ENCODE assay signal across 20 cellular contexts in the genomic region with DNA sequence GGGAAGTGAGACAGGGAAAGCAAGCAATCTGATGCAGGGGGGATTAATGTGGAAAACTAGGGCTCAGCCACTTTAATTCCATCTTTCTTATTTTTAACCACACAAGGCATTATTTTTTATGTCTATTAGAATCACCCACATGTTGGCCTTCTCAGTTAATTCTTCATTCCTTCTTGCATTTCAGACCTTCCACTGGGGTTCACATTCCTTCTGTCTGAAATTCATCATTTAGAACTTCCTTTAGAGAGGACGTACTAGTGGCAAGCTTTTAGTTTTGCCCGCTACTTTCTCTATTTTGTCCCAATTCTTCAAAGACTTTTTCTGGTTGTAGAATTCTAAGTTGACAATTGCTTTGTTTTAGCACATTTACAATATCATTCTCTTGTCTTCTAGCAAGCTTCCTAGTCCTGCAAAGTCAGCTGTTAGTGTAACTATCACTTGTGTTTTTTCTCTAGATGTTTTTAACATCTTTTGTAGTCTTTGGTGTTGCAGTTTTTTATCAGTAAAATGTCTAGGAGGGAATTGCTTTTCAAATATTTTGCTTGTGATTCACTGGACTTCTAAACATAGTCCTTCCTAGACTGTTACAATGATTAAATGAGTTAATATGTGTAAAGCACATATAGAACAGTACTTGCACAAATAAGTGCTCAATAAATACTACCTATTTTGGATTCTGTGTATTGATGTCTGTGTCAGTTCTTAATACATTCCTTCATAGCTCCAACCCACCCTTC. TPM values are rescaled to one million over a fixed set of nuclear protein-coding genes. Genes with fewer than 3 reads are reported as not detected.
DNase-seq lines count a peak whose midpoint lies in the region; ATAC-seq and TF ChIP-seq lines count a peak whose summit lies in the region.
"Had no signal": no experiment of that assay in that cellular context is flagged by ENCODE, and none has a peak within 500 bp of the region (broad histone marks: within the 10 kb centered on the region; RNA-seq: fewer than 3 reads in every experiment).

No MANE protein-coding gene starts in this region.

- no peaks in the 10 kb centered on the region for H3K79me2 ChIP-seq in smooth muscle cell (ENCODE audit: low read depth)

- 95% methylated on average over 2 of the region's 2 CpGs for WGBS in smooth muscle cell (ENCODE audit: low lambda C conversion rate)

- no peak overlapping the region for H3K4me3 ChIP-seq in SJSA1
- peak overlapping the region; percentile 51 for H3K4me3 ChIP-seq in fibroblast of villous mesenchyme (ENCODE audit: low read depth, low read length)
- no peak overlapping the region for H3K4me3 ChIP-seq in smooth muscle cell
- H3K4me3 ChIP-seq: HAP-1, left lung had no signal

- H3K9ac ChIP-seq in smooth muscle cell (ENCODE audit: low read depth), result peak overlapping the region; percentile 28

- no peak for ATAC-seq in GM18909 (IDR thresholded peaks at IDR 0.05; ENCODE audit: poor library complexity, unreplicated experiment)
- ATAC-seq: left lung; stimulated activated naive CD8-positive, alpha-beta T cell treated with anti-CD3 and anti-CD28 coated beads, Interleukin-15, Interleukin-2, amounts not matched to agents 100 U/mL and 50 U/mL, for 24 hours had no signal

- in situ Hi-C loops in GM13976 (cut with MboI; ENCODE audit: low sequenced_read_pairs, unreplicated experiment), result no loop called here

- no peak overlapping the region for H2AFZ ChIP-seq in smooth muscle cell (ENCODE audit: low read depth)

- H3K4me1 ChIP-seq in SJSA1 (replicated peaks) (peaks cover 47% of the 10 kb centered on the region), smooth muscle cell (ENCODE audit: low read depth) (peaks cover 21% of the 10 kb centered on the region)
- H3K4me1 ChIP-seq: BE2C had no signal

- peak overlapping the region; percentile 86 for H3K4me2 ChIP-seq in smooth muscle cell

- TF ChIP-seq CTCF in fibroblast of villous mesenchyme (IDR thresholded peaks at IDR 0.05; ENCODE audit: insufficient read depth, low read depth, low read length), result no peak
- no peak for TF ChIP-seq CTCF in smooth muscle cell (IDR thresholded peaks at IDR 0.05; ENCODE audit: borderline replicate concordance, insufficient read depth, poor library complexity, severe bottlenecking)
- no peak for TF ChIP-seq CTCF in GM13976 (IDR thresholded peaks at IDR 0.05; ENCODE audit: borderline replicate concordance, control extremely low read depth, extremely low read depth, insufficient read depth, missing control alignments)

- H4K20me1 ChIP-seq in smooth muscle cell (ENCODE audit: low read depth), result no peaks in the 10 kb centered on the region

- peaks cover 32% of the 10 kb centered on the region for H3F3A ChIP-seq in smooth muscle cell (ENCODE audit: low read depth)

- no peaks in the 10 kb centered on the region for H3K36me3 ChIP-seq in SJSA1
- no peaks in the 10 kb centered on the region for H3K36me3 ChIP-seq in smooth muscle cell (ENCODE audit: low read depth)
- H3K36me3 ChIP-seq: BE2C, HAP-1, left lung had no signal

- H3K27ac ChIP-seq in SJSA1, result peak overlapping the region; percentile 96
- peak overlapping the region; percentile 99 for H3K27ac ChIP-seq in smooth muscle cell (ENCODE audit: low read depth)

- DNase-seq in ELR (ENCODE audit: low read depth), result peak; percentile 45
- no peak for DNase-seq in SJSA1 (ENCODE audit: low read depth in 1 of 2, low spot score in 2 of 2)
- DNase-seq in fibroblast of villous mesenchyme (ENCODE audit: low read depth), result peak; percentile 51
- no peak for DNase-seq in smooth muscle cell (lab: John Stamatoyannopoulos, UW; ENCODE audit: unreplicated experiment)
- no peak for DNase-seq in GDM1 (lab: John Stamatoyannopoulos, UW)
- DNase-seq in NCI-H128 (lab: John Stamatoyannopoulos, UW; ENCODE audit: unreplicated experiment), result no peak
- DNase-seq in GM13976 (ENCODE audit: low spot score), result no peak
- DNase-seq: activated naive CD8-positive, alpha-beta T cell treated with anti-CD3 and anti-CD28 coated beads for 36 hours; activated T-cell treated with anti-CD3 and anti-CD28 coated beads, Interleukin-2, amount 50 U/mL, for 24 hours; BE2C; central memory CD4-positive, alpha-beta T cell; endodermal cell; foreskin melanocyte; left lung; NCI-H69; stimulated activated CD4-positive, alpha-beta T cell treated with anti-CD3 and anti-CD28 coated beads, Interleukin-15, amount 100 ng/mL, for 24 hours; stimulated activated naive CD8-positive, alpha-beta T cell treated with anti-CD3 and anti-CD28 coated beads, Interleukin-15, Interleukin-2, amounts not matched to agents 100 U/mL and 50 U/mL, for 24 hours; SW 1271 had no signal

- H3K27me3 ChIP-seq in SJSA1 (replicated peaks), result no peaks in the 10 kb centered on the region
- H3K27me3 ChIP-seq in smooth muscle cell (ENCODE audit: low read depth), result no peaks in the 10 kb centered on the region
- H3K27me3 ChIP-seq: left lung had no signal

- H3K9me3 ChIP-seq in SJSA1 (replicated peaks) (no peaks in the 10 kb centered on the region; the same call in 1 of the 2 replicates), smooth muscle cell (replicated peaks; ENCODE audit: low read depth) (peaks cover 4% of the 10 kb centered on the region)
- H3K9me3 ChIP-seq: BE2C, HAP-1, left lung had no signal

RNA-seq across cellular contexts. Expression of gene NNMT, which starts 5.5 kb away (rescaled TPM):
- total RNA-seq in SJSA1 (2014; rRNA removed; shearing (Covaris generic)), result 125 and 173 TPM in 2 replicates
- total RNA-seq in fibroblast of villous mesenchyme (505 and 713 TPM in 2 replicates), smooth muscle cell (397 and 495 TPM in 2 replicates)
- 588 and 814 TPM in 2 replicates for polyA plus RNA-seq in smooth muscle cell
- total RNA-seq: activated naive CD8-positive, alpha-beta T cell treated with anti-CD3 and anti-CD28 coated beads for 36 hours; endodermal cell had no signal

Comparison
In these comparisons a context has a peak if more than half of its experiments do, and no peak if none do; other contexts are left out.
1. DNase-seq: peak in ELR (single experiment) and fibroblast of villous mesenchyme (single experiment); none in SJSA1 (0 of 2), smooth muscle cell (single experiment), GDM1 (single experiment), NCI-H128 (single experiment) and GM13976 (single experiment).